Comparison of ENCODE assay signal across 26 cellular contexts in the genomic region with DNA sequence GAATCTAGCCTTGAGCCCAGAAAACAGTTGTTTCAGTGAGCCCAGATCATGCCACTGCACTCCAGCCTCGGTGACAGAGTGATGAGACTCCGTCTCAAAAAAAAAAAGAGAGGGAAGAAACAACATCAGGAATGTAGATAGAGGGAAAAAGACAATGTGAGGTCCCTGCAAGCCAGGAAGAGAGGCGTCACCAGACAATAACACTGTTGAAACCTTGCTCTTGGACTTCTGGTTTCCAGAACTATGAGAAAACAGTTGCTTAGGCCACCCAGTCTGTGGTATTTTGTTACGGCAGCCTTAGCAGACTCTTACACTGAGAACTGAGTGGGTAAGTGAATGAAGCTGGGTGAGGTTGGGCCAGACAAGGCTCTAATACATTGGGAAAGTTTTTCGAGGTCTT.
"Had no signal": no experiment of that assay in that cellular context is flagged by ENCODE, and none has a peak within 500 bp of the region (broad histone marks: within the 10 kb centered on the region; RNA-seq: fewer than 3 reads in every experiment).

No MANE protein-coding gene starts in this region.

- H3K4me3 Mint-ChIP-seq: dendritic cell treated with granulocyte-macrophage colony-stimulating factor and Interleukin-4, amounts not matched to agents 40 ng/mL and 50 ng/mL, for 4 days; effector memory CD8-positive, alpha-beta T cell; endodermal cell; mesothelial cell of epicardium had no signal

- H3K27me3 ChIP-seq: colonic mucosa, esophagus squamous epithelium, gastrocnemius medialis had no signal

- ATAC-seq: effector memory CD8-positive, alpha-beta T cell; esophagus mucosa; gastrocnemius medialis; heart right ventricle; left colon; left lobe of liver; left ventricle myocardium superior; lower lobe of right lung; mucosa of descending colon had no signal

- H3K36me3 ChIP-seq: colonic mucosa, esophagus squamous epithelium, gastrocnemius medialis, heart right ventricle, lower lobe of right lung had no signal

- H3K9me3 ChIP-seq: colonic mucosa, esophagus squamous epithelium, gastrocnemius medialis, lower lobe of right lung, mucosa of descending colon had no signal

- H3K4me3 ChIP-seq: colonic mucosa, esophagus squamous epithelium, gastrocnemius medialis, heart right ventricle, lower lobe of right lung, mucosa of descending colon had no signal

- DNase-seq: colonic mucosa; cortex of kidney; effector CD8-positive, alpha-beta T cell; effector memory CD8-positive, alpha-beta T cell; endodermal cell; erythroblast; esophagus squamous epithelium; foreskin fibroblast; foreskin melanocyte; gastrocnemius medialis; glutamatergic neuron; head of caudate nucleus; heart right ventricle; hippocampal formation; islet precursor cell; kidney; kidney glomerular epithelial cell; left colon; left ventricle myocardium superior; lower lobe of right lung; mucosa of descending colon had no signal

- H3K4me1 ChIP-seq: colonic mucosa, esophagus squamous epithelium, gastrocnemius medialis, heart right ventricle, lower lobe of right lung had no signal

- H3K27ac Mint-ChIP-seq: dendritic cell treated with granulocyte-macrophage colony-stimulating factor and Interleukin-4, amounts not matched to agents 40 ng/mL and 50 ng/mL, for 4 days; effector memory CD8-positive, alpha-beta T cell; endodermal cell; mesothelial cell of epicardium had no signal

- H3K27ac ChIP-seq: colonic mucosa, epithelial cell of prostate, esophagus squamous epithelium, gastrocnemius medialis, heart right ventricle, lower lobe of right lung had no signal
